Comparison of ENCODE assay signal across 8 cellular contexts in genomic region chr6:82040405-82041221, GRCh38.
DNase-seq lines count a peak whose midpoint lies in the region; ATAC-seq and TF ChIP-seq lines count a peak whose summit lies in the region.

No MANE protein-coding gene starts in this region.

- no TSS peak for BruUV-seq in MCF 10A (replicated peaks; lab: Mats Ljungman, UMichigan)

- H3K27me3 ChIP-seq in kidney epithelial cell (ENCODE audit: control insufficient read depth, insufficient read depth, low read length) (no peaks in the 10 kb centered on the region), tibial artery (no peaks in the 10 kb centered on the region)

- H3K4me3 Mint-ChIP-seq in MCF 10A (ENCODE audit: unreplicated experiment) (no peak overlapping the region), natural killer cell (no peak overlapping the region)

- H3K36me3 ChIP-seq in kidney epithelial cell (ENCODE audit: control insufficient read depth, insufficient read depth, low read length) (no peaks in the 10 kb centered on the region), tibial artery (no peaks in the 10 kb centered on the region)

- intact Hi-C loops in MCF 10A (cut with micrococcal nuclease): loop anchor here (1.0 kb wide), 1 partner anchor 288 kb away; the partner anchor contains the start of gene TENT5A
- intact Hi-C loops in tibial artery (cut with DNase I; ENCODE audit: low total_unique reads): no loop called here
- intact Hi-C loops in natural killer cell (cut with micrococcal nuclease): no loop called here

- peaks cover 0 to 11% (median 6%) of the 10 kb centered on the region in 4 donors for H3K4me1 ChIP-seq in tibial artery

- ATAC-seq in GM18909 (IDR thresholded peaks at IDR 0.05; ENCODE audit: poor library complexity, unreplicated experiment): peak; percentile 88
- ATAC-seq in HG03064 (IDR thresholded peaks at IDR 0.05; ENCODE audit: low read depth, unreplicated experiment): peak; percentile 84
- ATAC-seq in natural killer cell: no peak

- H3K4me3 ChIP-seq in kidney epithelial cell (ENCODE audit: low read depth, low read length) (no peak overlapping the region), tibial artery (no peak overlapping the region)

- H3K4me1 Mint-ChIP-seq in MCF 10A (ENCODE audit: insufficient read depth, unreplicated experiment): no peaks in the 10 kb centered on the region
- H3K4me1 Mint-ChIP-seq in natural killer cell: no peaks in the 10 kb centered on the region

- H3K9me3 Mint-ChIP-seq in MCF 10A (ENCODE audit: unreplicated experiment): no peaks in the 10 kb centered on the region
- H3K9me3 Mint-ChIP-seq in natural killer cell: no peaks in the 10 kb centered on the region

- POLR2A ChIA-PET in MCF 10A (lab: Yijun Ruan, JAX): interaction anchor here (0.6 to 1.7 kb wide), 8 partner anchors 11 to 426 kb away, joined by 3 to 5 read pairs (median 3); partner anchors contain the start of gene TENT5A

- no peaks in the 10 kb centered on the region for H3K9me3 ChIP-seq in tibial artery

- DNase-seq in Caki2 (ENCODE audit: low read depth) (peak; percentile 52), NCI-H226 (peak; percentile 30), MCF 10A (ENCODE audit: unreplicated experiment) (peak; percentile 71), kidney epithelial cell (ENCODE audit: low read depth) (no peak), tibial artery (peak in 1 of 2 donors; percentile 29), natural killer cell (no peak)

- TF ChIP-seq CTCF in MCF 10A (IDR thresholded peaks at IDR 0.05; ENCODE audit: unreplicated experiment): peak; percentile 72
- TF ChIP-seq CTCF in kidney epithelial cell (IDR thresholded peaks at IDR 0.05; ENCODE audit: insufficient read depth, low read length, poor library complexity, severe bottlenecking): peak; percentile 81
- TF ChIP-seq CTCF in tibial artery (IDR thresholded peaks at IDR 0.05): peak; percentile 76 to 77
- TF ChIP-seq CTCF in natural killer cell (IDR thresholded peaks at IDR 0.05): no peak

- H3K27me3 Mint-ChIP-seq in MCF 10A (ENCODE audit: insufficient read depth, unreplicated experiment) (no peaks in the 10 kb centered on the region), natural killer cell (ENCODE audit: low read depth in 2 of 2) (no peaks in the 10 kb centered on the region)

- H3K27ac ChIP-seq in tibial artery: peak overlapping the region; percentile 12 to 20

- in situ Hi-C loops in Caki2 (cut with HindIII; ENCODE audit: low pct_unique_long_range_greater_than_20kb, low sequenced_read_pairs): no loop called here

- H3K36me3 Mint-ChIP-seq in MCF 10A (ENCODE audit: insufficient read depth, unreplicated experiment): no peaks in the 10 kb centered on the region
- no peaks in the 10 kb centered on the region for H3K36me3 Mint-ChIP-seq in natural killer cell

- CTCF ChIA-PET in MCF 10A (lab: Yijun Ruan, JAX): interaction anchor here (0.5 to 3.3 kb wide), 29 partner anchors 10 to 1908 kb away, joined by 3 to 31 read pairs (median 3); partner anchors contain the start of gene TENT5A

- H3K27ac Mint-ChIP-seq in MCF 10A (ENCODE audit: low read depth, unreplicated experiment) (no peak overlapping the region), natural killer cell (no peak overlapping the region)

Comparison
In these comparisons a context has a peak if more than half of its experiments do, and no peak if none do; other contexts are left out.
1. DNase-seq: peak in Caki2 (single experiment), NCI-H226 (single experiment) and MCF 10A (single experiment); none in kidney epithelial cell (single experiment) and natural killer cell (single experiment).
2. ATAC-seq: peak in GM18909 (single experiment) and HG03064 (single experiment); none in natural killer cell (0 of 3).